12 cellular contexts compared by ENCODE assay signal in the genomic region with DNA sequence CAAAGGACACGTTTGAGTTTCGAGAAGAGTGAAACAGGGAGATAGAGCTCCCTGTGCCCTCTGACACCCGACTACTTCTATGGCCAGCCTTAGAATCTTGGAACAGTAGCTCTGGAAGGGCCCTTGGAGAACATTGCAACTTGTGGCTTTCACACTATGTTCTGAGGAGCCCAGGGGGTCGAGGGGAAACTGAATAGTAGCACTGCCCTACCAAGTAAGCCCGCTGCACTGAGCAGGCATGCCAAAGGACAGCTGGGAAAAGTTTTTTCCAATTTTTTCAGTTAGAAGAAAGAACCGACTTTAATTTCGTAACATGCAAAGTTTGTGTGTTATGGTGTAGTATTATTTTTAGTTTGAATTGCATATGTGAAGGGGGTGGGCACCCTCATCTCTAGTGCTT. TPM values are rescaled to one million over a fixed set of nuclear protein-coding genes. Genes with fewer than 3 reads are reported as not detected.
DNase-seq lines count a peak whose midpoint lies in the region; ATAC-seq and TF ChIP-seq lines count a peak whose summit lies in the region.
"Had no signal": no experiment of that assay in that cellular context is flagged by ENCODE, and none has a peak within 500 bp of the region (broad histone marks: within the 10 kb centered on the region; RNA-seq: fewer than 3 reads in every experiment).

No MANE protein-coding gene starts in this region.

- H3K27me3 Mint-ChIP-seq in activated CD4-positive, alpha-beta T cell treated with anti-CD3 and anti-CD28 coated beads, Interleukin-2, amount 10 ng/mL, durations not matched to agents 7 days and 5 days = no peaks in the 10 kb centered on the region
- peaks cover 2% of the 10 kb centered on the region for H3K27me3 Mint-ChIP-seq in glutamatergic neuron (ENCODE audit: unreplicated experiment)

- no peak for ATAC-seq in RWPE2 (ENCODE audit: low read depth)
- ATAC-seq in GM18858 (IDR thresholded peaks at IDR 0.05; ENCODE audit: unreplicated experiment) = no peak

- 58% methylated on average over 7 of the region's 7 CpGs for WGBS in smooth muscle cell (ENCODE audit: low lambda C conversion rate)

- no peak overlapping the region for H3K9ac ChIP-seq in smooth muscle cell (ENCODE audit: low read depth)

- DNase-seq in activated CD4-positive, alpha-beta T cell treated with anti-CD3 and anti-CD28 coated beads, Interleukin-2, amount 10 ng/mL, durations not matched to agents 7 days and 5 days = no peak
- no peak for DNase-seq in activated CD4-positive, alpha-beta T cell treated with anti-CD3 and anti-CD28 coated beads, Interleukin-2, amount 50 U/mL, for 4 hours
- DNase-seq in RWPE2 (ENCODE audit: low spot score) (no peak), epithelial cell of prostate (ENCODE audit: low read depth, low spot score) (no peak), smooth muscle cell (lab: John Stamatoyannopoulos, UW; ENCODE audit: unreplicated experiment) (no peak), foreskin melanocyte (no peak), glutamatergic neuron (no peak)
- DNase-seq: activated gamma-delta T cell treated with Interleukin-2 at 50 U/mL for 16 hours had no signal

- H3K79me2 ChIP-seq in smooth muscle cell (ENCODE audit: low read depth) = peaks cover 94% of the 10 kb centered on the region

- H3K4me3 Mint-ChIP-seq in activated CD4-positive, alpha-beta T cell treated with anti-CD3 and anti-CD28 coated beads, Interleukin-2, amount 10 ng/mL, durations not matched to agents 7 days and 5 days = no peak overlapping the region
- H3K4me3 Mint-ChIP-seq in glutamatergic neuron (ENCODE audit: unreplicated experiment) = no peak overlapping the region

- no peak overlapping the region for H3K4me3 ChIP-seq in RWPE2 (ENCODE audit: severe bottlenecking)
- no peak overlapping the region for H3K4me3 ChIP-seq in smooth muscle cell

- peaks cover 27% of the 10 kb centered on the region for H3K4me1 ChIP-seq in RWPE2 (ENCODE audit: insufficient read depth, poor library complexity, severe bottlenecking)
- peaks cover 63% of the 10 kb centered on the region for H3K4me1 ChIP-seq in smooth muscle cell (ENCODE audit: low read depth)

- H4K20me1 ChIP-seq in smooth muscle cell (ENCODE audit: low read depth) = peaks cover 4% of the 10 kb centered on the region

- H3K36me3 Mint-ChIP-seq in activated CD4-positive, alpha-beta T cell treated with anti-CD3 and anti-CD28 coated beads, Interleukin-2, amount 10 ng/mL, durations not matched to agents 7 days and 5 days (ENCODE audit: low read depth) = peaks cover 37% of the 10 kb centered on the region
- H3K36me3 Mint-ChIP-seq in glutamatergic neuron (ENCODE audit: unreplicated experiment) = peaks cover 5% of the 10 kb centered on the region

- peaks cover 3% of the 10 kb centered on the region for H3K9me3 ChIP-seq in RWPE2 (ENCODE audit: severe bottlenecking)
- H3K9me3 ChIP-seq in smooth muscle cell (replicated peaks; ENCODE audit: low read depth) = no peaks in the 10 kb centered on the region

- peaks cover 14% of the 10 kb centered on the region for H3K9me3 Mint-ChIP-seq in activated CD4-positive, alpha-beta T cell treated with anti-CD3 and anti-CD28 coated beads, Interleukin-2, amount 10 ng/mL, durations not matched to agents 7 days and 5 days
- no peaks in the 10 kb centered on the region for H3K9me3 Mint-ChIP-seq in glutamatergic neuron (ENCODE audit: unreplicated experiment)

- CTCF ChIA-PET in activated CD4-positive, alpha-beta T cell treated with anti-CD3 and anti-CD28 coated beads, Interleukin-2, amount 10 ng/mL, durations not matched to agents 7 days and 5 days (lab: Charles Lee) = interaction anchor here (0.7 to 2.3 kb wide), 11 partner anchors 12 to 361 kb away, joined by 3 to 10 read pairs (median 3); partner anchors contain the start of genes IRGM and RBM22

- POLR2A ChIA-PET in activated CD4-positive, alpha-beta T cell treated with anti-CD3 and anti-CD28 coated beads, Interleukin-2, amount 10 ng/mL, durations not matched to agents 7 days and 5 days (lab: Charles Lee) = no interaction called here

- H3K27ac ChIP-seq in RWPE2 (ENCODE audit: poor library complexity, severe bottlenecking) (peak overlapping the region; percentile 89), epithelial cell of prostate (peak overlapping the region; percentile 85), smooth muscle cell (ENCODE audit: low read depth) (peak overlapping the region; percentile 98)

- H3K27ac Mint-ChIP-seq in activated CD4-positive, alpha-beta T cell treated with anti-CD3 and anti-CD28 coated beads, Interleukin-2, amount 10 ng/mL, durations not matched to agents 7 days and 5 days = peak overlapping the region; percentile 77
- H3K27ac Mint-ChIP-seq in glutamatergic neuron (ENCODE audit: unreplicated experiment) = no peak overlapping the region

- peaks cover 61% of the 10 kb centered on the region for H3K4me1 Mint-ChIP-seq in activated CD4-positive, alpha-beta T cell treated with anti-CD3 and anti-CD28 coated beads, Interleukin-2, amount 10 ng/mL, durations not matched to agents 7 days and 5 days
- H3K4me1 Mint-ChIP-seq in glutamatergic neuron (ENCODE audit: low read depth, unreplicated experiment) = peaks cover 2% of the 10 kb centered on the region

- no peak for TF ChIP-seq CTCF in RWPE2 (IDR thresholded peaks at IDR 0.05; ENCODE audit: poor library complexity, severe bottlenecking)
- no peak for TF ChIP-seq CTCF in smooth muscle cell (IDR thresholded peaks at IDR 0.05; ENCODE audit: borderline replicate concordance, insufficient read depth, poor library complexity, severe bottlenecking)
- no peak for TF ChIP-seq CTCF in glutamatergic neuron (IDR thresholded peaks at IDR 0.05; ENCODE audit: partially characterized antibody, unreplicated experiment)

- H3K27me3 ChIP-seq in RWPE2 (ENCODE audit: insufficient read depth, poor library complexity, severe bottlenecking) = no peaks in the 10 kb centered on the region
- H3K27me3 ChIP-seq in smooth muscle cell (ENCODE audit: low read depth) = no peaks in the 10 kb centered on the region

- H3F3A ChIP-seq in smooth muscle cell (ENCODE audit: low read depth) = peaks cover 61% of the 10 kb centered on the region

- no peak overlapping the region for H2AFZ ChIP-seq in smooth muscle cell (ENCODE audit: low read depth)

- peaks cover 7% of the 10 kb centered on the region; the same call in 1 of the 2 replicates for H3K36me3 ChIP-seq in RWPE2 (ENCODE audit: low read depth)
- peaks cover 6% of the 10 kb centered on the region for H3K36me3 ChIP-seq in smooth muscle cell (ENCODE audit: low read depth)

- H3K4me2 ChIP-seq in smooth muscle cell = peak overlapping the region; percentile 80

RNA-seq across cellular contexts. Expression of gene SMIM3, which starts 10.9 kb away (rescaled TPM):
- total RNA-seq in activated CD4-positive, alpha-beta T cell treated with anti-CD3 and anti-CD28 coated beads, Interleukin-2, amount 10 ng/mL, durations not matched to agents 7 days and 5 days = 1 to 10 TPM; 8.4 to 8.9 TPM
- total RNA-seq in smooth muscle cell (178 and 190 TPM in 2 replicates), glutamatergic neuron (ENCODE audit: unreplicated experiment) (0.51 TPM)
- 218 and 261 TPM in 2 replicates for polyA plus RNA-seq in smooth muscle cell

RNA-seq across cellular contexts. Expression of gene DCTN4, which starts 30.6 kb away (rescaled TPM):
- 10 to 100 TPM; 38.7 to 45.6 TPM for total RNA-seq in activated CD4-positive, alpha-beta T cell treated with anti-CD3 and anti-CD28 coated beads, Interleukin-2, amount 10 ng/mL, durations not matched to agents 7 days and 5 days
- total RNA-seq in smooth muscle cell (77.7 and 87.6 TPM in 2 replicates), glutamatergic neuron (ENCODE audit: unreplicated experiment) (92.1 TPM)
- polyA plus RNA-seq in smooth muscle cell = 35.2 and 38.7 TPM in 2 replicates

RNA-seq across cellular contexts. Expression of gene IRGM, which starts 56.9 kb away (rescaled TPM):
- total RNA-seq in activated CD4-positive, alpha-beta T cell treated with anti-CD3 and anti-CD28 coated beads, Interleukin-2, amount 10 ng/mL, durations not matched to agents 7 days and 5 days = 1 to 10 TPM; 1.7 to 2.2 TPM
- total RNA-seq in smooth muscle cell (0.13 TPM in 1 of 2 replicates, not detected in the other), glutamatergic neuron (ENCODE audit: unreplicated experiment) (not detected)
- 0.67 TPM in 1 of 2 replicates, not detected in the other for polyA plus RNA-seq in smooth muscle cell
- total RNA-seq: kidney epithelial cell, NCI-H460, renal cortical epithelial cell had no signal

Comparison
In these comparisons a context has a peak if more than half of its experiments do, and no peak if none do; other contexts are left out.
1. RNA of gene SMIM3, which starts 10.9 kb away (total RNA-seq): 178 to 190 TPM in smooth muscle cell; 8.4 to 8.9 TPM in activated CD4-positive, alpha-beta T cell treated with anti-CD3 and anti-CD28 coated beads, Interleukin-2, amount 10 ng/mL, durations not matched to agents 7 days and 5 days and 0.51 TPM in glutamatergic neuron (single experiment); every median in the first group is over 10 times any median in the second.
2. Peak in every context shown above with its lines, with median percentiles within 50 percentile points of each other: H3K27ac ChIP-seq.